11 cellular contexts compared by ENCODE assay signal in genomic region chr2:36812196-36812595, GRCh38.
DNase-seq lines count a peak whose midpoint lies in the region; ATAC-seq and TF ChIP-seq lines count a peak whose summit lies in the region.
"Had no signal": no experiment of that assay in that cellular context is flagged by ENCODE, and none has a peak within 500 bp of the region (broad histone marks: within the 10 kb centered on the region; RNA-seq: fewer than 3 reads in every experiment).

No MANE protein-coding gene starts in this region.

- ATAC-seq in left ventricle myocardium superior = no peak
- no peak for ATAC-seq in mucosa of descending colon
- ATAC-seq in HG02642 (IDR thresholded peaks at IDR 0.05; ENCODE audit: poor library complexity, unreplicated experiment) = no peak
- no peak for ATAC-seq in HG02973 (IDR thresholded peaks at IDR 0.05; ENCODE audit: unreplicated experiment)
- ATAC-seq: activated T-cell treated with anti-CD3 and anti-CD28 coated beads, Interleukin-2, amount 50 U/mL, for 72 hours; heart left ventricle had no signal

- H3K9me3 ChIP-seq in cardiac muscle cell (ENCODE audit: low read depth) (no peaks in the 10 kb centered on the region), mucosa of descending colon (no peaks in the 10 kb centered on the region)
- H3K9me3 ChIP-seq: heart left ventricle had no signal

- H3K4me3 ChIP-seq in cardiac muscle cell (no peak overlapping the region), fibroblast of villous mesenchyme (ENCODE audit: low read depth, low read length) (no peak overlapping the region), mucosa of descending colon (no peak overlapping the region)
- H3K4me3 ChIP-seq: heart left ventricle had no signal

- intact Hi-C loops in left ventricle myocardium superior (cut with micrococcal nuclease) = no loop called here
- intact Hi-C loops in mucosa of descending colon (cut with DNase I, micrococcal nuclease) = no loop called here

- H3K27ac ChIP-seq in cardiac muscle cell = no peak overlapping the region
- H3K27ac ChIP-seq: heart left ventricle had no signal

- H3K36me3 ChIP-seq in cardiac muscle cell = no peaks in the 10 kb centered on the region
- H3K36me3 ChIP-seq in mucosa of descending colon (ENCODE audit: low read depth) = no peaks in the 10 kb centered on the region
- H3K36me3 ChIP-seq: heart left ventricle had no signal

- H3K4me1 ChIP-seq in cardiac muscle cell (ENCODE audit: low read depth) = no peaks in the 10 kb centered on the region
- H3K4me1 ChIP-seq in mucosa of descending colon (ENCODE audit: low read depth) = peaks cover 4% of the 10 kb centered on the region
- H3K4me1 ChIP-seq: heart left ventricle had no signal

- peak; percentile 22 for TF ChIP-seq CTCF in cardiac muscle cell (IDR thresholded peaks at IDR 0.05; ENCODE audit: low read depth, low read length)
- peak; percentile 38 for TF ChIP-seq CTCF in fibroblast of villous mesenchyme (IDR thresholded peaks at IDR 0.05; ENCODE audit: insufficient read depth, low read depth, low read length)
- TF ChIP-seq CTCF in mucosa of descending colon (IDR thresholded peaks at IDR 0.05) = no peak

- no peaks in the 10 kb centered on the region for H3K27me3 ChIP-seq in cardiac muscle cell
- H3K27me3 ChIP-seq: heart left ventricle had no signal

- DNase-seq in cardiac muscle cell (ENCODE audit: low read depth in 1 of 2, low spot score in 1 of 2) (peak in 1 of 2 donors; percentile 18), left ventricle myocardium superior (no peak), RKO (ENCODE audit: low spot score) (peak; percentile 18), fibroblast of villous mesenchyme (ENCODE audit: low read depth) (no peak), mucosa of descending colon (no peak)
- no peak for DNase-seq in activated effector memory CD4-positive, alpha-beta T cell treated with Interleukin-2 at 50 U/mL for 16 hours
- DNase-seq: activated T-cell treated with anti-CD3 and anti-CD28 coated beads, Interleukin-2, amount 50 U/mL, for 72 hours; heart left ventricle; NCI-H774 had no signal
